ENCODE assay signal across 20 cellular contexts in genomic region chr4:38468491-38468890, GRCh38.
A peak's percentile ranks its signal among the peaks of the same experiment; 100 is the strongest.
DNase-seq lines count a peak whose midpoint lies in the region; ATAC-seq and TF ChIP-seq lines count a peak whose summit lies in the region.
"Had no signal": no experiment of that assay in that cellular context is flagged by ENCODE, and none has a peak within 500 bp of the region (broad histone marks: within the 10 kb centered on the region; RNA-seq: fewer than 3 reads in every experiment).

No MANE protein-coding gene starts in this region.

- H3K27ac ChIP-seq in heart left ventricle (no peak overlapping the region), esophagus muscularis mucosa (replicated peaks in 1 of 4) (peak overlapping the region in 3 of 4 donors; percentile 7 to 41 (median 23))
- H3K27ac ChIP-seq: A549; BLaER1 treated with 17β-estradiol and CSF1 and Interleukin-3, amounts not matched to agents 10 nM and 100 nM; GM23248 had no signal

- ATAC-seq in heart left ventricle (peak in 3 of 4 donors; percentile 55 to 65 (median 59)), Right ventricle myocardium inferior (no peak), mucosa of descending colon (no peak)
- ATAC-seq: A549, PC-3, T-cell had no signal

- no peak for TF ChIP-seq CTCF in heart left ventricle (IDR thresholded peaks at IDR 0.05)
- TF ChIP-seq CTCF in esophagus muscularis mucosa (IDR thresholded peaks at IDR 0.05) = no peak
- TF ChIP-seq CTCF in type B pancreatic cell (conservative IDR thresholded peaks at IDR 0.05) = no peak
- TF ChIP-seq CTCF in mucosa of descending colon (IDR thresholded peaks at IDR 0.05) = no peak

- peak; percentile 24 for DNase-seq in NCI-H2196 (lab: John Stamatoyannopoulos, UW; ENCODE audit: unreplicated experiment)
- DNase-seq in NCI-H2196 treated with DMSO at 0.1 percent for 48 hours (lab: John Stamatoyannopoulos, UW; ENCODE audit: unreplicated experiment) = no peak
- DNase-seq in heart left ventricle = no peak
- no peak for DNase-seq in Right ventricle myocardium inferior (ENCODE audit: missing footprints)
- DNase-seq in esophagus muscularis mucosa (ENCODE audit: extremely low spot score) = peak; percentile 39
- DNase-seq in type B pancreatic cell (ENCODE audit: extremely low spot score, unreplicated experiment) = no peak
- no peak for DNase-seq in mucosa of descending colon
- DNase-seq: AML-193; CD4-positive, alpha-beta T cell; GM23248; H7; NCI-H1048; NCI-H146; NCI-H1930; NK-92 treated with Interleukin-12 subunit alpha and Interleukin-12 subunit beta, amount 100 ng/mL, for 24 hours; PC-3; SHP77; T-cell had no signal

- intact Hi-C loops in heart left ventricle (cut with DNase I) = loop anchor here in 2 of 10 donors (5.0 to 10.0 kb wide), 2 partner anchors 144 to 194 kb away; partner anchors contain the start of gene KLF3 (in 1 of the 2)
- intact Hi-C loops in Right ventricle myocardium inferior (cut with DNase I) = no loop called here
- intact Hi-C loops in esophagus muscularis mucosa (cut with DNase I) = no loop called here
- intact Hi-C loops in mucosa of descending colon (cut with DNase I, micrococcal nuclease) = no loop called here

- WGBS in heart left ventricle, 4 donors = 54 to 66% (median 63%) methylated on average over 2 of the region's 2 CpGs
- WGBS in esophagus muscularis mucosa = 38% methylated on average over 2 of the region's 2 CpGs

- H3K4me1 Mint-ChIP-seq in type B pancreatic cell (ENCODE audit: unreplicated experiment) = peaks cover 6% of the 10 kb centered on the region

- H3K27me3 ChIP-seq in heart left ventricle (no peaks in the 10 kb centered on the region), esophagus muscularis mucosa (no peaks in the 10 kb centered on the region)
- H3K27me3 ChIP-seq: BLaER1 treated with 17β-estradiol and CSF1 and Interleukin-3, amounts not matched to agents 10 nM and 100 nM had no signal

- no peaks in the 10 kb centered on the region for H3K27me3 Mint-ChIP-seq in type B pancreatic cell
- H3K27me3 Mint-ChIP-seq: CD4-positive, alpha-beta T cell; T-cell had no signal

- peak overlapping the region; percentile 9 for H3K27ac Mint-ChIP-seq in type B pancreatic cell
- H3K27ac Mint-ChIP-seq: CD4-positive, alpha-beta T cell; T-cell had no signal

- no peaks in the 10 kb centered on the region for H3K36me3 Mint-ChIP-seq in type B pancreatic cell

- H3K4me3 ChIP-seq in heart left ventricle (no peak overlapping the region), esophagus muscularis mucosa (no peak overlapping the region), mucosa of descending colon (no peak overlapping the region)
- H3K4me3 ChIP-seq: A549; BLaER1 treated with 17β-estradiol and CSF1 and Interleukin-3, amounts not matched to agents 10 nM and 100 nM; GM23248 had no signal

- no peak for TF ChIP-seq EP300 in esophagus muscularis mucosa (IDR thresholded peaks at IDR 0.05)

- TF ChIP-seq POLR2A in heart left ventricle (IDR thresholded peaks at IDR 0.05) = no peak
- TF ChIP-seq POLR2A in esophagus muscularis mucosa (IDR thresholded peaks at IDR 0.05; ENCODE audit: low read depth) = no peak

- H3K9me3 ChIP-seq in heart left ventricle (peaks cover 0 to 12% (median 4%) of the 10 kb centered on the region in 12 donors), esophagus muscularis mucosa (no peaks in the 10 kb centered on the region), mucosa of descending colon (no peaks in the 10 kb centered on the region)
- H3K9me3 ChIP-seq: A549 had no signal

- H3K4me3 Mint-ChIP-seq in type B pancreatic cell = no peak overlapping the region
- H3K4me3 Mint-ChIP-seq: CD4-positive, alpha-beta T cell; T-cell had no signal

- H3K36me3 ChIP-seq in heart left ventricle (no peaks in the 10 kb centered on the region), esophagus muscularis mucosa (no peaks in the 10 kb centered on the region), mucosa of descending colon (ENCODE audit: low read depth) (no peaks in the 10 kb centered on the region)
- H3K36me3 ChIP-seq: BLaER1 treated with 17β-estradiol and CSF1 and Interleukin-3, amounts not matched to agents 10 nM and 100 nM had no signal

- H3K9me3 Mint-ChIP-seq in type B pancreatic cell = peaks cover 14% of the 10 kb centered on the region

- H3K4me1 ChIP-seq in heart left ventricle (peaks cover 0 to 13% (median 0%) of the 10 kb centered on the region in 12 donors), esophagus muscularis mucosa (peaks cover 0 to 13% (median 11%) of the 10 kb centered on the region in 4 donors), mucosa of descending colon (ENCODE audit: low read depth) (no peaks in the 10 kb centered on the region)
- H3K4me1 ChIP-seq: A549; BLaER1 treated with 17β-estradiol and CSF1 and Interleukin-3, amounts not matched to agents 10 nM and 100 nM had no signal

Comparison
In these comparisons a context has a peak if more than half of its experiments do, and no peak if none do; other contexts are left out.
1. DNase-seq: peak in NCI-H2196 (single experiment) and esophagus muscularis mucosa (single experiment); none in NCI-H2196 treated with DMSO at 0.1 percent for 48 hours (single experiment), heart left ventricle (0 of 5), Right ventricle myocardium inferior (single experiment), type B pancreatic cell (single experiment) and mucosa of descending colon (0 of 3).
2. ATAC-seq: peak in heart left ventricle (3 of 4); none in Right ventricle myocardium inferior (single experiment) and mucosa of descending colon (single experiment).
3. H3K27ac ChIP-seq: peak in esophagus muscularis mucosa (3 of 4); none in heart left ventricle (0 of 12).